25 cellular contexts compared by ENCODE assay signal in genomic region chr3:74602471-74602870, GRCh38. TPM values are rescaled to one million over a fixed set of nuclear protein-coding genes. Genes with fewer than 3 reads are reported as not detected.
"Had no signal": no experiment of that assay in that cellular context is flagged by ENCODE, and none has a peak within 500 bp of the region (broad histone marks: within the 10 kb centered on the region; RNA-seq: fewer than 3 reads in every experiment).

No MANE protein-coding gene starts in this region.

- H3K4me3 ChIP-seq: neural progenitor cell, ovary, psoas muscle, right lobe of liver, sigmoid colon, stomach, tibial artery, upper lobe of left lung, vagina had no signal

- H3K4me1 ChIP-seq: neural progenitor cell, parathyroid adenoma, psoas muscle, right lobe of liver, sigmoid colon, stomach, tibial artery, upper lobe of left lung, vagina had no signal

- FAIRE-seq: small intestine, urothelium cell line had no signal

- H3K9me3 ChIP-seq: ovary, psoas muscle, right lobe of liver, sigmoid colon, stomach, tibial artery, upper lobe of left lung, vagina had no signal

- ATAC-seq: naive thymus-derived CD4-positive, alpha-beta T cell; natural killer cell; psoas muscle; right cardiac atrium; right lobe of liver; stimulated activated effector memory CD8-positive, alpha-beta T cell treated with anti-CD3 and anti-CD28 coated beads, Interleukin-12 subunit alpha, Interleukin-12 subunit beta, amount 100 ng/mL, for 72 hours; stimulated activated naive B cell treated with anti-CD40 and anti-IgM and Interleukin-4, amounts not matched to agents 10 μg/mL and 1 μg/mL and 100 μg/mL, for 72 hours had no signal

- DNase-seq: naive thymus-derived CD4-positive, alpha-beta T cell; natural killer cell; occipital lobe; ovary; posterior cingulate gyrus; psoas muscle; right cardiac atrium; right lobe of liver; sigmoid colon; small intestine; stimulated activated CD4-positive, alpha-beta T cell treated with anti-CD3 and anti-CD28 coated beads, Interleukin-15, amount 100 ng/mL, for 24 hours; stimulated activated CD4-positive, alpha-beta T cell treated with anti-CD3 and anti-CD28 coated beads, Interleukin-2, amount 100 ng/mL, for 24 hours; stimulated activated CD4-positive, alpha-beta T cell treated with anti-CD3 and anti-CD28 coated beads, Interleukin-2, amount 100 ng/mL, for 48 hours; stimulated activated CD4-positive, alpha-beta T cell treated with anti-CD3 and anti-CD28 coated beads, Interleukin-4, amount 100 ng/mL, for 24 hours; stimulated activated naive B cell treated with anti-CD40 and anti-IgM and Interleukin-4, amounts not matched to agents 10 μg/mL and 1 μg/mL and 100 μg/mL, for 72 hours; stimulated activated naive CD4-positive, alpha-beta T cell treated with Interleukin-2 at 50 U/mL for 16 hours; stomach; tibial artery; trophoblast cell; upper lobe of left lung had no signal

- H3K27me3 ChIP-seq: ovary, right lobe of liver, sigmoid colon, stomach, tibial artery, upper lobe of left lung, vagina had no signal

- H3K27ac ChIP-seq: neural progenitor cell, ovary, parathyroid adenoma, psoas muscle, right lobe of liver, sigmoid colon, stomach, tibial artery, upper lobe of left lung, vagina had no signal

- H3K36me3 ChIP-seq: neural progenitor cell, ovary, right lobe of liver, sigmoid colon, stomach, tibial artery, upper lobe of left lung, vagina had no signal

RNA-seq across cellular contexts. Expression of gene CNTN3, which starts 12.0 kb away (rescaled TPM):
- total RNA-seq: naive thymus-derived CD4-positive, alpha-beta T cell; natural killer cell; vagina had no signal
- polyA plus RNA-seq: naive thymus-derived CD4-positive, alpha-beta T cell had no signal
